9 cellular contexts compared by ENCODE assay signal in the genomic region with DNA sequence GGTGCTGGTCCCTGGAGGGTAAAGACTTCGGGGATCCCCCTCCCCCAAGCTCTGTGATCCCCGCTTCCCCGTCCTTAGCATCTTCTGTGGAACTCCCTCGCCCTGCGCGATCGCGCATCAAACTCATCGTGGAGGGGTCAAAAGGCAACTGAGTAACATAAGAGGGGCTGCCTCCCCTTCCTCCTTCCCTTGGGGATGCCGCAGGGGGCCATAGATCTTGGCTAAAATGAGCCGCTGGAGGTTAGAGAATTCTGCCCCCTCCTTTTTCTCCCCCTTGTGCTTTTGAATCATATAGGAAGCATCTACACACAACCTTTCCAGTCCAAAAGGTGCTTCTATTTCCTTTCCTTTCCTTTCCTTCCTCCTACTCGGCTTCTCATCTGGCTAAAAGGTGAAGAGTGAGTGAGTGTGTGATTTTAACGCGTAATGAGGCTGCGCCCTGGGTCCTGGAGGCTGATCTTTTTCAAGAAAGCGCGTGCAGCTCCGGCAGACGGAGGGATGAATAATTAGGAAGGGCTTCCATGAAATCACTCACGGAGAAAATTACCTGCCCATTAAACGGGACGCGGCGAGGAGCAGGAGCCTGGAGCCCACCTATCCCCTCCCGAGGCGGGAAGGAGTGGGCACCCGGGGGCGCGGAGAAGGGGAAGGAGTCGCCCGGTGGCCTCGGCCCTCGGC. TPM values are rescaled to one million over a fixed set of nuclear protein-coding genes. Genes with fewer than 3 reads are reported as not detected.
DNase-seq lines count a peak whose midpoint lies in the region; ATAC-seq and TF ChIP-seq lines count a peak whose summit lies in the region.
"Had no signal": no experiment of that assay in that cellular context is flagged by ENCODE, and none has a peak within 500 bp of the region (broad histone marks: within the 10 kb centered on the region; RNA-seq: fewer than 3 reads in every experiment).

No MANE protein-coding gene starts in this region.

- DNase-seq in HFFc6: no peak
- DNase-seq in adipocyte (ENCODE audit: low read depth): peak; percentile 63
- DNase-seq in T-helper 2 cell treated with Interferon-gamma antibody and Interleukin-4, amounts not matched to agents 5 μg/mL and 100 μg/mL, for 36 hours (ENCODE audit: low spot score): no peak
- DNase-seq in amniotic stem cell (lab: John Stamatoyannopoulos, UW): no peak
- DNase-seq: naive B cell had no signal

- no peaks in the 10 kb centered on the region for H3K9me3 ChIP-seq in adipocyte (ENCODE audit: control insufficient read depth, low read length)
- no peaks in the 10 kb centered on the region for H3K9me3 ChIP-seq in skeletal muscle tissue (ENCODE audit: control insufficient read depth in 3 of 3, low read length in 3 of 3)

- no peaks in the 10 kb centered on the region for H3K36me3 Mint-ChIP-seq in HFFc6 (ENCODE audit: low read depth)
- no peaks in the 10 kb centered on the region for H3K36me3 Mint-ChIP-seq in T-helper 2 cell treated with Interferon-gamma antibody and Interleukin-4, amounts not matched to agents 5 μg/mL and 100 μg/mL, for 36 hours (ENCODE audit: low read depth)

- ATAC-seq in GM19328 (IDR thresholded peaks at IDR 0.05; ENCODE audit: unreplicated experiment) (no peak), GM18907 (IDR thresholded peaks at IDR 0.05; ENCODE audit: unreplicated experiment) (no peak)

- H3K4me3 ChIP-seq in adipocyte (ENCODE audit: low read length) (peak overlapping the region; percentile 74), iPS-11a (ENCODE audit: low read depth, low read length) (peak overlapping the region; percentile 63), skeletal muscle tissue (ENCODE audit: low read length in 3 of 3) (peak overlapping the region; percentile 34 to 62 (median 45))

- H3K4me3 Mint-ChIP-seq in HFFc6: peak overlapping the region; percentile 76
- no peak overlapping the region for H3K4me3 Mint-ChIP-seq in T-helper 2 cell treated with Interferon-gamma antibody and Interleukin-4, amounts not matched to agents 5 μg/mL and 100 μg/mL, for 36 hours
- H3K4me3 Mint-ChIP-seq: naive B cell had no signal

- H3K36me3 ChIP-seq in adipocyte (ENCODE audit: control insufficient read depth, insufficient read depth, low read length, severe bottlenecking): no peaks in the 10 kb centered on the region
- no peaks in the 10 kb centered on the region for H3K36me3 ChIP-seq in skeletal muscle tissue (ENCODE audit: control insufficient read depth in 3 of 3, insufficient read depth in 3 of 3, low read length in 3 of 3)

- peaks cover 11% of the 10 kb centered on the region for H3K4me1 ChIP-seq in adipocyte (ENCODE audit: control insufficient read depth, insufficient read depth, low read length)
- peaks cover 8 to 9% (median 8%) of the 10 kb centered on the region in 3 donors for H3K4me1 ChIP-seq in skeletal muscle tissue (ENCODE audit: control insufficient read depth in 3 of 3, insufficient read depth in 3 of 3, low read length in 3 of 3)

- H3K27ac Mint-ChIP-seq in HFFc6: no peak overlapping the region
- no peak overlapping the region for H3K27ac Mint-ChIP-seq in T-helper 2 cell treated with Interferon-gamma antibody and Interleukin-4, amounts not matched to agents 5 μg/mL and 100 μg/mL, for 36 hours

- H3K4me1 Mint-ChIP-seq in HFFc6 (ENCODE audit: low read depth): peaks cover 17% of the 10 kb centered on the region
- H3K4me1 Mint-ChIP-seq in T-helper 2 cell treated with Interferon-gamma antibody and Interleukin-4, amounts not matched to agents 5 μg/mL and 100 μg/mL, for 36 hours (ENCODE audit: low read depth): no peaks in the 10 kb centered on the region

- H3K27me3 ChIP-seq in adipocyte (replicated peaks; ENCODE audit: control insufficient read depth, insufficient read depth, low read length) (peaks cover 37% of the 10 kb centered on the region), skeletal muscle tissue (ENCODE audit: control insufficient read depth in 3 of 3, insufficient read depth in 3 of 3, low read length in 3 of 3) (peaks cover 12 to 25% (median 18%) of the 10 kb centered on the region in 3 donors)

- H3K27me3 Mint-ChIP-seq in HFFc6 (ENCODE audit: insufficient read depth): peaks cover 19% of the 10 kb centered on the region
- H3K27me3 Mint-ChIP-seq in T-helper 2 cell treated with Interferon-gamma antibody and Interleukin-4, amounts not matched to agents 5 μg/mL and 100 μg/mL, for 36 hours (ENCODE audit: low read depth): peaks cover 22% of the 10 kb centered on the region

- H3K9me3 Mint-ChIP-seq in HFFc6: no peaks in the 10 kb centered on the region
- no peaks in the 10 kb centered on the region for H3K9me3 Mint-ChIP-seq in T-helper 2 cell treated with Interferon-gamma antibody and Interleukin-4, amounts not matched to agents 5 μg/mL and 100 μg/mL, for 36 hours

- no peak for TF ChIP-seq CTCF in HFFc6 (IDR thresholded peaks at IDR 0.05)

- H3K9ac ChIP-seq in adipocyte (ENCODE audit: low read length) (no peak overlapping the region), skeletal muscle tissue (ENCODE audit: low read depth in 1 of 3, low read length in 3 of 3) (no peak overlapping the region)

- H3K27ac ChIP-seq in skeletal muscle tissue (ENCODE audit: low read depth, low read length): no peak overlapping the region

RNA-seq across cellular contexts. Expression of a gene that starts 0.8 kb away (rescaled TPM):
- under 1 TPM; 0.09 to 0.36 (median 0.20) TPM for total RNA-seq in HFFc6 (2021; fragmentation: NEBNext Ultra II Directional; extraction: Animal tissue kit (Norgen Biotek cat#: 25700))
- total RNA-seq in skeletal muscle tissue: 8.9 TPM
